ENCODE assay signal across 12 cellular contexts in the genomic region with DNA sequence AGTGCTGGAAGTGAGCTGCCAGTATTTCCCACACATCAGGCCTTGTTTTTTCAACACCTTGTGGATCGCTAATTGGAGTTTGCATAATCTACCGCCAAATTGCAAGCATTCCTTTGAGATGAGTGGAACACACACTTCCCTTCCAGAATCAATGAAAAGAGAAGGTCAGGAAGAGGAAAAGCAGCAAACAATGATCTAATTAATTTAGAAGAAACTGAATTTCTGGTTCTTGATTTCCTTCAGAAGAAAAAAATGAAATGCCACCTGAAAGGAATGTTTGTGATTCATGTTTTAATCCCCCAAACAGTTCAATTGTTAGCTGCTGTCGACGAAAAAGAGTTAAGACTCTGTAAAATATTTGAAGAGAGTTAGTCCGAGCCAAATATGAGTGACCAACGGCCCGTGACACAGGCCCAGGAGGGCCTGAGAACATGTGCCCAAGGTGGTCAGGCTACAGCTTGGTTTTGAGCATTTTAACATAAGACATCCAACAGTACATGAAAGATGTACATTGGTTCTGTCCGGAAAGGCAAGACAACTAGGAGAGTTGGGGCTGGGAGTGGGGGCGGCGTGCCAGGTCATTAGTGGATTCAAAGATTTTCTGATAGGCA.
DNase-seq lines count a peak whose midpoint lies in the region; ATAC-seq and TF ChIP-seq lines count a peak whose summit lies in the region.
"Had no signal": no experiment of that assay in that cellular context is flagged by ENCODE, and none has a peak within 500 bp of the region (broad histone marks: within the 10 kb centered on the region; RNA-seq: fewer than 3 reads in every experiment).

No MANE protein-coding gene starts in this region.

- H3K4me3 ChIP-seq in ACC112 (ENCODE audit: low read depth, low read length) (no peak overlapping the region), left lung (no peak overlapping the region), adrenal gland (no peak overlapping the region)
- H3K4me3 ChIP-seq: psoas muscle had no signal

- DNase-seq in M059J (ENCODE audit: low read depth) (peak; percentile 82), epithelial cell of prostate (ENCODE audit: low read depth, low spot score) (no peak), left lung (no peak), anterior cingulate cortex (lab: John Stamatoyannopoulos, UW) (no peak), osteocyte (ENCODE audit: extremely low spot score, unreplicated experiment) (no peak), adrenal gland (no peak)
- DNase-seq: NCI-H1092 treated with DMSO at 0.1 percent for 48 hours, psoas muscle, SHP77 treated with DMSO at 0.1 percent for 48 hours had no signal

- H3K27me3 Mint-ChIP-seq in osteocyte (ENCODE audit: unreplicated experiment), result no peaks in the 10 kb centered on the region
- H3K27me3 Mint-ChIP-seq: brain had no signal

- H3K79me2 ChIP-seq in ACC112 (ENCODE audit: control insufficient read depth, insufficient read depth, low read length, unreplicated experiment), result no peaks in the 10 kb centered on the region

- H3K27ac ChIP-seq in ACC112 (ENCODE audit: low read depth, low read length) (peak overlapping the region; percentile 31), epithelial cell of prostate (peak overlapping the region; percentile 27), left lung (peak overlapping the region; percentile 27 to 52), adrenal gland (no peak overlapping the region)
- H3K27ac ChIP-seq: psoas muscle had no signal

- no peak for TF ChIP-seq POLR2A in adrenal gland (IDR thresholded peaks at IDR 0.05)

- intact Hi-C loops in left lung (cut with DNase I), result no loop called here
- intact Hi-C loops in adrenal gland (cut with DNase I), result no loop called here

- H3K4me3 Mint-ChIP-seq in osteocyte (ENCODE audit: unreplicated experiment), result no peak overlapping the region

- TF ChIP-seq CTCF in left lung (IDR thresholded peaks at IDR 0.05) (no peak), osteocyte (IDR thresholded peaks at IDR 0.05) (no peak), adrenal gland (IDR thresholded peaks at IDR 0.05) (no peak)

- peak; percentile 61 for ATAC-seq in left lung
- ATAC-seq in GM18870 (IDR thresholded peaks at IDR 0.05; ENCODE audit: unreplicated experiment), result no peak
- ATAC-seq: psoas muscle had no signal

- 84 to 89% (median 87%) methylated on average over 10 of the region's 10 CpGs for WGBS in adrenal gland, 4 donors

- H3K36me3 Mint-ChIP-seq in osteocyte (ENCODE audit: unreplicated experiment), result peaks cover 2% of the 10 kb centered on the region

- no peak overlapping the region for H3K27ac Mint-ChIP-seq in osteocyte (ENCODE audit: unreplicated experiment)

- H3K36me3 ChIP-seq in ACC112 (ENCODE audit: insufficient read depth, low read length) (no peaks in the 10 kb centered on the region), left lung (no peaks in the 10 kb centered on the region), adrenal gland (replicated peaks in 1 of 2) (no peaks in the 10 kb centered on the region)

- H3K4me1 ChIP-seq in ACC112 (ENCODE audit: control insufficient read depth, insufficient read depth, low read length, unreplicated experiment), result peaks cover 32% of the 10 kb centered on the region
- peaks cover 9 to 10% of the 10 kb centered on the region in 2 donors for H3K4me1 ChIP-seq in left lung
- H3K4me1 ChIP-seq in adrenal gland (replicated peaks in 1 of 2), result no peaks in the 10 kb centered on the region
- H3K4me1 ChIP-seq: psoas muscle had no signal

- H3K27me3 ChIP-seq in ACC112 (ENCODE audit: insufficient read depth, low read length) (no peaks in the 10 kb centered on the region), left lung (no peaks in the 10 kb centered on the region), adrenal gland (no peaks in the 10 kb centered on the region)

- H3K4me1 Mint-ChIP-seq in osteocyte (ENCODE audit: unreplicated experiment), result peaks cover 16% of the 10 kb centered on the region

- H2AFZ ChIP-seq in ACC112 (ENCODE audit: low read length, unreplicated experiment), result peak overlapping the region; percentile 9

- H3K9me3 Mint-ChIP-seq in osteocyte (ENCODE audit: unreplicated experiment), result no peaks in the 10 kb centered on the region

- H3K9me3 ChIP-seq in left lung (no peaks in the 10 kb centered on the region), adrenal gland (replicated peaks in 1 of 3) (no peaks in the 10 kb centered on the region)
- H3K9me3 ChIP-seq: psoas muscle had no signal

Comparison
In these comparisons a context has a peak if more than half of its experiments do, and no peak if none do; other contexts are left out.
1. H3K27ac ChIP-seq: peak in ACC112 (single experiment), epithelial cell of prostate (single experiment) and left lung (2 of 2); none in adrenal gland (0 of 5).